ENCODE assay signal across 8 cellular contexts in the genomic region with DNA sequence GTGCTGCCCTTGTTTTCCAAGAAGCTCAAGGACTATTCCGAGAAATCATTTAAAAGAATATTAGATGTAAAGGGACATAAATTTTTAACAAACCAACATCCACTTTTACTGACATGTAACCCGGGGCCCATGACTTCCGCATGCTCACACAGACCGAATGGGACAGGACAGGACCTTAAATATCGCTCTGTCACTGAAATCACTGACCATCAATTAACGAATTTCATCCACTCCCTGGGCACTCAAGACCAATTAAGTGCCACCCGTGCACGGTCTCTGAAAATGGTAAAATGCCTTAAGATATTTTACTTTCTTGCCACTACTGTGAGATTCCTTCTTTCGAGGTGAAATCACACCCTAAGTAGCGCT. TPM values are rescaled to one million over a fixed set of nuclear protein-coding genes. Genes with fewer than 3 reads are reported as not detected.
DNase-seq lines count a peak whose midpoint lies in the region; ATAC-seq and TF ChIP-seq lines count a peak whose summit lies in the region.

No MANE protein-coding gene starts in this region.

- no peak for DNase-seq in CD4-positive, alpha-beta memory T cell
- DNase-seq in colonic mucosa: peak; percentile 42
- no peak for DNase-seq in HK-2 (ENCODE audit: unreplicated experiment)
- DNase-seq in NCI-H69 (lab: John Stamatoyannopoulos, UW): no peak
- DNase-seq in stimulated activated naive CD4-positive, alpha-beta T cell (lab: John Stamatoyannopoulos, UW): no peak

- TF ChIP-seq CTCF in colonic mucosa (IDR thresholded peaks at IDR 0.05): no peak

- peak overlapping the region; percentile 77 to 91 (median 86) for H3K4me3 Mint-ChIP-seq in CD4-positive, alpha-beta memory T cell

- H3K27me3 Mint-ChIP-seq in CD4-positive, alpha-beta memory T cell: peaks cover 0 to 5% of the 10 kb centered on the region in 2 donors

- no peak overlapping the region for H3K27ac ChIP-seq in CD4-positive, alpha-beta memory T cell (ENCODE audit: low read depth, low read length)
- H3K27ac ChIP-seq in HUES6 (ENCODE audit: low read depth, low read length) (peak overlapping the region; percentile 84; the same call in 1 of the 2 replicates), colonic mucosa (peak overlapping the region; percentile 85), muscle layer of duodenum (ENCODE audit: low read length) (peak overlapping the region; percentile 96)

- H3K9ac ChIP-seq in HUES6 (ENCODE audit: low read length) (peak overlapping the region; percentile 93), colonic mucosa (ENCODE audit: low read depth in 2 of 2, low read length in 2 of 2) (peak overlapping the region; percentile 73 to 90)

- no peaks in the 10 kb centered on the region for H3K36me3 ChIP-seq in CD4-positive, alpha-beta memory T cell (ENCODE audit: insufficient read depth, low read length)
- H3K36me3 ChIP-seq in HUES6 (ENCODE audit: control insufficient read depth, insufficient read depth, low read length): 0 out of 2 replicates have a peak, but pooled peaks cover 3% of the 10 kb centered on the region
- H3K36me3 ChIP-seq in colonic mucosa: no peaks in the 10 kb centered on the region
- peaks cover 0 to 2% of the 10 kb centered on the region in 2 donors for H3K36me3 ChIP-seq in muscle layer of duodenum (ENCODE audit: control insufficient read depth in 1 of 2, insufficient read depth in 2 of 2, low read length in 2 of 2)

- peaks cover 3% of the 10 kb centered on the region for H3K4me1 ChIP-seq in CD4-positive, alpha-beta memory T cell (ENCODE audit: insufficient read depth, low read length)
- H3K4me1 ChIP-seq in HUES6 (ENCODE audit: control insufficient read depth, insufficient read depth, low read length) (peaks cover 7% of the 10 kb centered on the region; the same call in 1 of the 2 replicates), colonic mucosa (no peaks in the 10 kb centered on the region), muscle layer of duodenum (ENCODE audit: control insufficient read depth in 1 of 2, insufficient read depth in 2 of 2, low read length in 2 of 2) (peaks cover 5 to 10% of the 10 kb centered on the region in 2 donors)

- H3K27me3 ChIP-seq in CD4-positive, alpha-beta memory T cell (ENCODE audit: insufficient read depth, low read length): no peaks in the 10 kb centered on the region
- no peaks in the 10 kb centered on the region for H3K27me3 ChIP-seq in HUES6 (ENCODE audit: control insufficient read depth, insufficient read depth, low read length)
- no peaks in the 10 kb centered on the region for H3K27me3 ChIP-seq in colonic mucosa
- no peaks in the 10 kb centered on the region for H3K27me3 ChIP-seq in muscle layer of duodenum (ENCODE audit: low read depth, low read length)

- ATAC-seq in GM21423 (IDR thresholded peaks at IDR 0.05; ENCODE audit: unreplicated experiment): peak; percentile 55

- intact Hi-C loops in CD4-positive, alpha-beta memory T cell (cut with micrococcal nuclease): no loop called here
- intact Hi-C loops in colonic mucosa (cut with DNase I): no loop called here

- peaks cover 0 to 2% (median 0%) of the 10 kb centered on the region in 8 donors for H3K9me3 Mint-ChIP-seq in CD4-positive, alpha-beta memory T cell

- POLR2A ChIA-PET in CD4-positive, alpha-beta memory T cell (lab: Charles Lee; ENCODE audit: partially characterized antibody): no interaction called here

- peak overlapping the region in 5 of 7 donors; percentile 32 to 88 (median 43) for H3K27ac Mint-ChIP-seq in CD4-positive, alpha-beta memory T cell

- H3K9me3 ChIP-seq in CD4-positive, alpha-beta memory T cell (ENCODE audit: control insufficient read depth in 1 of 2, low read length in 2 of 2): no peaks in the 10 kb centered on the region
- H3K9me3 ChIP-seq in HUES6 (ENCODE audit: control insufficient read depth, insufficient read depth, low read depth, low read length): no peaks in the 10 kb centered on the region
- no peaks in the 10 kb centered on the region for H3K9me3 ChIP-seq in colonic mucosa
- no peaks in the 10 kb centered on the region for H3K9me3 ChIP-seq in muscle layer of duodenum (ENCODE audit: control insufficient read depth in 1 of 2, low read length in 2 of 2)

- CTCF ChIA-PET in CD4-positive, alpha-beta memory T cell (lab: Charles Lee; ENCODE audit: partially characterized antibody): no interaction called here

- peaks cover 3 to 19% (median 16%) of the 10 kb centered on the region in 4 donors for H3K4me1 Mint-ChIP-seq in CD4-positive, alpha-beta memory T cell

- no peaks in the 10 kb centered on the region for H3K36me3 Mint-ChIP-seq in CD4-positive, alpha-beta memory T cell

- peak overlapping the region in 1 of 2 donors; percentile 46 for H3K4me3 ChIP-seq in CD4-positive, alpha-beta memory T cell (ENCODE audit: low read length in 2 of 2)
- peak overlapping the region; percentile 98 for H3K4me3 ChIP-seq in HUES6 (ENCODE audit: low read depth, low read length)
- peak overlapping the region; percentile 73 for H3K4me3 ChIP-seq in colonic mucosa
- peak overlapping the region; percentile 83 to 95 for H3K4me3 ChIP-seq in muscle layer of duodenum (ENCODE audit: low read depth in 1 of 2, low read length in 2 of 2)

RNA-seq across cellular contexts. Expression of a gene that starts 0.5 kb away (rescaled TPM):
- 1 to 10 TPM; 2.5 to 2.8 TPM for total RNA-seq in CD4-positive, alpha-beta memory T cell
- under 1 TPM; 0.61 to 0.69 TPM for polyA plus RNA-seq in CD4-positive, alpha-beta memory T cell
- 10 to 100 TPM; 24.8 to 28.6 TPM for total RNA-seq in colonic mucosa

Comparison
In these comparisons a context has a peak if more than half of its experiments do, and no peak if none do; other contexts are left out.
1. RNA of a gene that starts 0.5 kb away (total RNA-seq): 24.8 to 28.6 TPM in colonic mucosa; 2.5 to 2.8 TPM in CD4-positive, alpha-beta memory T cell; every median in the first group is over 4 times any median in the second.